ENCODE assay signal across 25 cellular contexts in the genomic region with DNA sequence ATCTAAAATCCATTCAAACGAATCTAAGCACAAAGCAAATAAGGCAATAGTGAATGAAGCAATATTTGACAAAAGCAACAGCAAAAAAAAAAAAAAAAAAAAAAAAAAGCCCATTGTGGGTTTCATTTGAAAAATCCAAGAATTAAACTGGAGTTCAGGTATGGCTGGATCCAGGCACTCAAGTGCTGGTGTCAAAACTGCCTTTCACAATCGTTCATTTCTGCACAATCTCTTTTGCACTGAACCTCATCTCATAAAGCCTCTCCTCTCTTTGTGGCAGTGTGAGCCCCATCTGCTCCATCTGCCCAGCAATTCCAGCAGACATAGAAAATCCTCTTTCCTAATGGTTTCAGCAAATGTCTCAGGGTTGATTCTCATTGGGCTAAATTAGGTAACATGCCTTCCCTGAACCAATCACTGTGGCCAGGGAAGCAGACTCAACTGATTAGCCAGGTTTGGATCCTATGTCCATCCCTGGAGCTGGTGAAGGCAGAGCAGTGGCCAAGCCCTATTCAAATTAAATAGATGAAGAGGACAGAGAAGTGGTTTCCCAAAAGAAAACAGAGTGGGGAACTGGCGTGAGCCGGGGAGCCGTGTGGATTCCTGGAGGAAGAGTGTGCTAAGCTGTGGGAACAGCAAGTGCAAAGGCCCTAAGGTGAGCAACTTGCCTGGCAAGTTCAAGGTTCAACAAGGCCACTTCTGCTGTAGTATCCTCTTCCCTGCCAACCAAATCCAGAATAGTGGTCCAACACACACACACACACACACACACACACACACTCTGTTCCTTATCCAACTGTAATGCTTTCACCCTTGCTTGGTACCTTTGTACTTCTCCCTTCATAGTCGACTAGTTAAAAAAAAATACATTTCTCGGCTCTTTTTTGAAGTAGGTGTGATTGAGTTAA. TPM values are rescaled to one million over a fixed set of nuclear protein-coding genes. Genes with fewer than 3 reads are reported as not detected.
DNase-seq lines count a peak whose midpoint lies in the region; ATAC-seq, FAIRE-seq and TF ChIP-seq lines count a peak whose summit lies in the region.
"Had no signal": no experiment of that assay in that cellular context is flagged by ENCODE, and none has a peak within 500 bp of the region (broad histone marks: within the 10 kb centered on the region; RNA-seq: fewer than 3 reads in every experiment).

No MANE protein-coding gene starts in this region.

- peaks cover 9% of the 10 kb centered on the region for H3K27me3 Mint-ChIP-seq in brain
- peaks cover 3% of the 10 kb centered on the region for H3K27me3 Mint-ChIP-seq in mesothelial cell of epicardium (ENCODE audit: low read depth)
- H3K27me3 Mint-ChIP-seq in type B pancreatic cell: peaks cover 10% of the 10 kb centered on the region

- ATAC-seq in GM21717 (IDR thresholded peaks at IDR 0.05; ENCODE audit: unreplicated experiment): no peak
- ATAC-seq: activated CD8-positive, alpha-beta memory T cell treated with anti-CD3 and anti-CD28 coated beads, Interleukin-2, amount 10 ng/mL, durations not matched to agents 7 days and 5 days had no signal

- H3K4me1 Mint-ChIP-seq in brain: peaks cover 46% of the 10 kb centered on the region
- peaks cover 37% of the 10 kb centered on the region for H3K4me1 Mint-ChIP-seq in mesothelial cell of epicardium
- peaks cover 9% of the 10 kb centered on the region for H3K4me1 Mint-ChIP-seq in type B pancreatic cell (ENCODE audit: unreplicated experiment)
- H3K4me1 Mint-ChIP-seq: activated CD8-positive, alpha-beta memory T cell treated with anti-CD3 and anti-CD28 coated beads, Interleukin-2, amount 10 ng/mL, durations not matched to agents 7 days and 5 days; activated naive CD8-positive, alpha-beta T cell treated with anti-CD3 and anti-CD28 coated beads, Interleukin-2, amount 10 ng/mL, durations not matched to agents 7 days and 5 days had no signal

- H3K36me3 Mint-ChIP-seq in brain (no peaks in the 10 kb centered on the region), mesothelial cell of epicardium (no peaks in the 10 kb centered on the region), type B pancreatic cell (no peaks in the 10 kb centered on the region)
- H3K36me3 Mint-ChIP-seq: activated CD8-positive, alpha-beta memory T cell treated with anti-CD3 and anti-CD28 coated beads, Interleukin-2, amount 10 ng/mL, durations not matched to agents 7 days and 5 days; activated naive CD8-positive, alpha-beta T cell treated with anti-CD3 and anti-CD28 coated beads, Interleukin-2, amount 10 ng/mL, durations not matched to agents 7 days and 5 days had no signal

- H3K27ac Mint-ChIP-seq in brain: peak overlapping the region in 4 of 5 experiments; percentile 59 to 72 (median 70)
- no peak overlapping the region for H3K27ac Mint-ChIP-seq in mesothelial cell of epicardium
- peak overlapping the region; percentile 54 for H3K27ac Mint-ChIP-seq in type B pancreatic cell
- H3K27ac Mint-ChIP-seq: activated CD8-positive, alpha-beta memory T cell treated with anti-CD3 and anti-CD28 coated beads, Interleukin-2, amount 10 ng/mL, durations not matched to agents 7 days and 5 days; activated naive CD8-positive, alpha-beta T cell treated with anti-CD3 and anti-CD28 coated beads, Interleukin-2, amount 10 ng/mL, durations not matched to agents 7 days and 5 days; HFFc6 had no signal

- H3K4me3 Mint-ChIP-seq in brain (peak overlapping the region; percentile 71 to 92 (median 81)), mesothelial cell of epicardium (peak overlapping the region; percentile 46), type B pancreatic cell (peak overlapping the region; percentile 75)
- H3K4me3 Mint-ChIP-seq: activated CD8-positive, alpha-beta memory T cell treated with anti-CD3 and anti-CD28 coated beads, Interleukin-2, amount 10 ng/mL, durations not matched to agents 7 days and 5 days; activated naive CD8-positive, alpha-beta T cell treated with anti-CD3 and anti-CD28 coated beads, Interleukin-2, amount 10 ng/mL, durations not matched to agents 7 days and 5 days; HFFc6 had no signal

- no peak for FAIRE-seq in GM19239 (lab: Jason Lieb, UNC)
- FAIRE-seq: pancreas had no signal

- H3K9me3 Mint-ChIP-seq in brain (peaks cover 0 to 9% (median 3%) of the 10 kb centered on the region in 5 experiments), mesothelial cell of epicardium (no peaks in the 10 kb centered on the region), type B pancreatic cell (no peaks in the 10 kb centered on the region)
- H3K9me3 Mint-ChIP-seq: activated naive CD8-positive, alpha-beta T cell treated with anti-CD3 and anti-CD28 coated beads, Interleukin-2, amount 10 ng/mL, durations not matched to agents 7 days and 5 days; HFFc6 had no signal

- TF ChIP-seq CTCF in brain (conservative IDR thresholded peaks at IDR 0.05) (no peak), mesothelial cell of epicardium (IDR thresholded peaks at IDR 0.05; ENCODE audit: unreplicated experiment) (no peak), type B pancreatic cell (conservative IDR thresholded peaks at IDR 0.05) (no peak)

- DNase-seq in NCI-H446 treated with DMSO at 0.1 percent for 48 hours (lab: John Stamatoyannopoulos, UW) (peak; percentile 31), mesothelial cell of epicardium (ENCODE audit: low spot score in 2 of 2, unreplicated experiment in 2 of 2) (no peak), type B pancreatic cell (ENCODE audit: extremely low spot score, unreplicated experiment) (no peak), GM19239 (ENCODE audit: insufficient read length, low spot score) (no peak)
- no peak for DNase-seq in stimulated activated CD4-positive, alpha-beta T cell treated with anti-CD3 and anti-CD28 coated beads, Interleukin-4, amount 100 ng/mL, for 1 hour
- DNase-seq: activated CD4-positive, alpha-beta T cell treated with anti-CD3 and anti-CD28 coated beads for 48 hours; activated CD8-positive, alpha-beta memory T cell treated with anti-CD3 and anti-CD28 coated beads, Interleukin-2, amount 10 ng/mL, durations not matched to agents 7 days and 5 days; activated naive CD8-positive, alpha-beta T cell treated with anti-CD3 and anti-CD28 coated beads, Interleukin-2, amount 10 ng/mL, durations not matched to agents 7 days and 5 days; AML-193; brain microvascular endothelial cell; cortex of kidney; HFFc6; IMR-90; mammary epithelial cell; NCI-H774; SIG-M5; stimulated activated CD4-positive, alpha-beta T cell treated with anti-CD3 and anti-CD28 coated beads, Interleukin-2, amount 100 ng/mL, for 24 hours; stimulated activated naive CD4-positive, alpha-beta T cell treated with Interleukin-2 at 50 U/mL for 16 hours; T-helper 1 cell; trophoblast cell had no signal

RNA-seq across cellular contexts. Expression of a gene that starts 1.2 kb away (rescaled TPM):
- polyA plus RNA-seq in brain (ENCODE audit: insufficient read depth, low read depth, low replicate concordance): 3.4 TPM
- total RNA-seq in mesothelial cell of epicardium: 164 to 175 TPM (median 165 TPM) in 3 replicates
- 46.1 and 62.4 TPM in 2 replicates for total RNA-seq in type B pancreatic cell (ENCODE audit: low replicate concordance)
- total RNA-seq: activated CD8-positive, alpha-beta memory T cell treated with anti-CD3 and anti-CD28 coated beads, Interleukin-2, amount 10 ng/mL, durations not matched to agents 7 days and 5 days; activated naive CD8-positive, alpha-beta T cell treated with anti-CD3 and anti-CD28 coated beads, Interleukin-2, amount 10 ng/mL, durations not matched to agents 7 days and 5 days; IMR-90; M059J; mammary epithelial cell; myocyte had no signal

RNA-seq across cellular contexts. Expression of a gene that starts 51.2 kb away (rescaled TPM):
- 96.7 TPM for polyA plus RNA-seq in brain (ENCODE audit: insufficient read depth, low read depth, low replicate concordance)
- total RNA-seq in mesothelial cell of epicardium (80.6 to 86.4 TPM (median 85.2 TPM) in 3 replicates), type B pancreatic cell (ENCODE audit: low replicate concordance) (68.3 and 99.5 TPM in 2 replicates)
